In the genomic region with DNA sequence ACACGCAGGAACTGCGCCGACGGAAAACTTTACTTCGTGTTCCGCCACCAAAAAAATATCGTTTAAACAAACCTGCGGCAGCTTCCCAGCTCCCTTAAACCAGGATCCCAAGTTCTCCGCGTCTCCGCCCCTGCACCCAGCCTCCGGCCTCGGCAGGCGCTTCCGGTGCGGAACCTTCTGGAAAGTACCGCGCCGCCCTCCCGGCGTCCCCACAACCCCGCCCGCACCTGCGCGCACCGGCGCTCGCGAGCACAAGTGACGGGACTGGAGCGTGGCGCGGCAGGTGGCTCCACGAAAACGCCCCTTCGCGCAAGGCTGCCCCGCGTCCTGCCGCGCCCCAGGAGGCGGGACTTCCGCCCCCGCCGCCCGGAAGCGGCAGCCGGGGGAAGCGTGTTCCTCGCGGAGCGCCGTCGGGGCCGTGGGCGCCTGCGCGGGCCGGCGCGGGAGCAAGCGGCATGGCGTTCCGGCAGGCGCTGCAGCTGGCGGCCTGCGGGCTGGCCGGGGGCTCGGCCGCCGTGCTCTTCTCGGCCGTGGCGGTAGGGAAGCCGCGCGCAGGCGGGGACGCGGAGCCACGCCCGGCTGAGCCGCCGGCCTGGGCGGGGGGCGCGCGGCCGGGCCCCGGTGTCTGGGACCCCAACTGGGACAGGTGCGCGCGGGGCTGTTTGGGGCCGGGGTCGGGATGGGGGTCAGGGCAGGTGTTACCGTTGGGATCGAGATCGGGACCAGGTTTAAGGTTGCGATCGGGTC, we compare ENCODE assay signal across 1 cellular context.
TF ChIP-seq lines count a peak whose summit lies in the region.

A gene (plus strand): TSS at position 421 of the 747 bp plus-strand sequence. CDS start 35 bp downstream, at position 456.

TF ChIP-seq in K562, 482 proteins besides CTCF, POLR2A, EP300 and RAD21 (continued from another document and continues in another):
- TF ChIP-seq, protein P1, sequence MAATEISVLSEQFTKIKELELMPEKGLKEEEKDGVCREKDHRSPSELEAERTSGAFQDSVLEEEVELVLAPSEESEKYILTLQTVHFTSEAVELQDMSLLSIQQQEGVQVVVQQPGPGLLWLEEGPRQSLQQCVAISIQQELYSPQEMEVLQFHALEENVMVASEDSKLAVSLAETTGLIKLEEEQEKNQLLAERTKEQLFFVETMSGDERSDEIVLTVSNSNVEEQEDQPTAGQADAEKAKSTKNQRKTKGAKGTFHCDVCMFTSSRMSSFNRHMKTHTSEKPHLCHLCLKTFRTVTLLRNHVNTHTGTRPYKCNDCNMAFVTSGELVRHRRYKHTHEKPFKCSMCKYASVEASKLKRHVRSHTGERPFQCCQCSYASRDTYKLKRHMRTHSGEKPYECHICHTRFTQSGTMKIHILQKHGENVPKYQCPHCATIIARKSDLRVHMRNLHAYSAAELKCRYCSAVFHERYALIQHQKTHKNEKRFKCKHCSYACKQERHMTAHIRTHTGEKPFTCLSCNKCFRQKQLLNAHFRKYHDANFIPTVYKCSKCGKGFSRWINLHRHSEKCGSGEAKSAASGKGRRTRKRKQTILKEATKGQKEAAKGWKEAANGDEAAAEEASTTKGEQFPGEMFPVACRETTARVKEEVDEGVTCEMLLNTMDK (IDR thresholded peaks at IDR 0.05; ENCODE audit: borderline replicate concordance, insufficient read depth, low read depth, low read length, poor library complexity, severe bottlenecking): no peak
- no peak for TF ChIP-seq ZNF347 (CRISPR knock-in tag; IDR thresholded peaks at IDR 0.05; ENCODE audit: low read depth)
- TF ChIP-seq, protein P2, sequence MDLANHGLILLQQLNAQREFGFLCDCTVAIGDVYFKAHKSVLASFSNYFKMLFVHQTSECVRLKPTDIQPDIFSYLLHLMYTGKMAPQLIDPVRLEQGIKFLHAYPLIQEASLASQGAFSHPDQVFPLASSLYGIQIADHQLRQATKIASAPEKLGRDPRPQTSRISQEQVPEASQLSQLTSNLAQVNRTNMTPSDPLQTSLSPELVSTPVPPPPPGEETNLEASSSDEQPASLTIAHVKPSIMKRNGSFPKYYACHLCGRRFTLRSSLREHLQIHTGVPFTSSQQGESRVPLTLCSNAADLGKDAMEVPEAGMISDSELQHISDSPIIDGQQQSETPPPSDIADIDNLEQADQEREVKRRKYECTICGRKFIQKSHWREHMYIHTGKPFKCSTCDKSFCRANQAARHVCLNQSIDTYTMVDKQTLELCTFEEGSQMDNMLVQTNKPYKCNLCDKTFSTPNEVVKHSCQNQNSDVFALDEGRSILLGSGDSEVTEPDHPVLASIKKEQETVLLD (IDR thresholded peaks at IDR 0.05): peak; percentile 80
- no peak for TF ChIP-seq HMG20B (CRISPR knock-in tag; IDR thresholded peaks at IDR 0.05)
- TF ChIP-seq CBX8 (IDR thresholded peaks at IDR 0.05; ENCODE audit: borderline replicate concordance, extremely low read depth, low read depth, low read length, poor library complexity, severe bottlenecking): no peak
- no peak for TF ChIP-seq JUNB (CRISPR knock-in tag; conservative IDR thresholded peaks at IDR 0.05)
- TF ChIP-seq XRCC3 (IDR thresholded peaks at IDR 0.05): no peak
- TF ChIP-seq ZNF707 (CRISPR knock-in tag; conservative IDR thresholded peaks at IDR 0.05): no peak
- TF ChIP-seq, protein P3, sequence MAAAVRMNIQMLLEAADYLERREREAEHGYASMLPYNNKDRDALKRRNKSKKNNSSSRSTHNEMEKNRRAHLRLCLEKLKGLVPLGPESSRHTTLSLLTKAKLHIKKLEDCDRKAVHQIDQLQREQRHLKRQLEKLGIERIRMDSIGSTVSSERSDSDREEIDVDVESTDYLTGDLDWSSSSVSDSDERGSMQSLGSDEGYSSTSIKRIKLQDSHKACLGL (CRISPR knock-in tag; IDR thresholded peaks at IDR 0.05; ENCODE audit: borderline replicate concordance, poor library complexity, severe bottlenecking): peak; percentile 56
- TF ChIP-seq ZNF57 (CRISPR knock-in tag; IDR thresholded peaks at IDR 0.05): no peak
- TF ChIP-seq ZNF124 (CRISPR knock-in tag; IDR thresholded peaks at IDR 0.05): 0 out of 2 replicates have a peak, but pooled peaks have one; percentile 47
- TF ChIP-seq, protein P4, sequence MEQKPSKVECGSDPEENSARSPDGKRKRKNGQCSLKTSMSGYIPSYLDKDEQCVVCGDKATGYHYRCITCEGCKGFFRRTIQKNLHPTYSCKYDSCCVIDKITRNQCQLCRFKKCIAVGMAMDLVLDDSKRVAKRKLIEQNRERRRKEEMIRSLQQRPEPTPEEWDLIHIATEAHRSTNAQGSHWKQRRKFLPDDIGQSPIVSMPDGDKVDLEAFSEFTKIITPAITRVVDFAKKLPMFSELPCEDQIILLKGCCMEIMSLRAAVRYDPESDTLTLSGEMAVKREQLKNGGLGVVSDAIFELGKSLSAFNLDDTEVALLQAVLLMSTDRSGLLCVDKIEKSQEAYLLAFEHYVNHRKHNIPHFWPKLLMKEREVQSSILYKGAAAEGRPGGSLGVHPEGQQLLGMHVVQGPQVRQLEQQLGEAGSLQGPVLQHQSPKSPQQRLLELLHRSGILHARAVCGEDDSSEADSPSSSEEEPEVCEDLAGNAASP (IDR thresholded peaks at IDR 0.05): no peak
- peak; percentile 99 for TF ChIP-seq SAFB (IDR thresholded peaks at IDR 0.05; ENCODE audit: borderline replicate concordance, low read depth, low read length)
- no peak for TF ChIP-seq HNRNPH1 (optimal IDR thresholded peaks at IDR 0.05; ENCODE audit: low read depth, low read length)
- TF ChIP-seq POLR2AphosphoS5 (IDR thresholded peaks at IDR 0.05; ENCODE audit: control insufficient read depth, insufficient read depth, low read depth, low read length): peak; percentile 74
- TF ChIP-seq ZNF140 (CRISPR knock-in tag; IDR thresholded peaks at IDR 0.05): no peak
- TF ChIP-seq PHB (CRISPR knock-in tag; IDR thresholded peaks at IDR 0.05): no peak
- TF ChIP-seq, protein P5, sequence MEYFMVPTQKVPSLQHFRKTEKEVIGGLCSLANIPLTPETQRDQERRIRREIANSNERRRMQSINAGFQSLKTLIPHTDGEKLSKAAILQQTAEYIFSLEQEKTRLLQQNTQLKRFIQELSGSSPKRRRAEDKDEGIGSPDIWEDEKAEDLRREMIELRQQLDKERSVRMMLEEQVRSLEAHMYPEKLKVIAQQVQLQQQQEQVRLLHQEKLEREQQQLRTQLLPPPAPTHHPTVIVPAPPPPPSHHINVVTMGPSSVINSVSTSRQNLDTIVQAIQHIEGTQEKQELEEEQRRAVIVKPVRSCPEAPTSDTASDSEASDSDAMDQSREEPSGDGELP (CRISPR knock-in tag; IDR thresholded peaks at IDR 0.05; ENCODE audit: borderline replicate concordance): peak; percentile 75; the same call in 1 of the 2 replicates
- TF ChIP-seq HOXB6 (CRISPR knock-in tag; IDR thresholded peaks at IDR 0.05; ENCODE audit: borderline replicate concordance): no peak
- peak; percentile 63 for TF ChIP-seq RBBP5 (IDR thresholded peaks at IDR 0.05; ENCODE audit: borderline replicate concordance, insufficient read depth, low read length, poor library complexity, severe bottlenecking)
- TF ChIP-seq TRIM28 (IDR thresholded peaks at IDR 0.05): no peak; the same call in none of the 2 replicates
- no peak for TF ChIP-seq HLTF (IDR thresholded peaks at IDR 0.05)
- TF ChIP-seq, protein P6, sequence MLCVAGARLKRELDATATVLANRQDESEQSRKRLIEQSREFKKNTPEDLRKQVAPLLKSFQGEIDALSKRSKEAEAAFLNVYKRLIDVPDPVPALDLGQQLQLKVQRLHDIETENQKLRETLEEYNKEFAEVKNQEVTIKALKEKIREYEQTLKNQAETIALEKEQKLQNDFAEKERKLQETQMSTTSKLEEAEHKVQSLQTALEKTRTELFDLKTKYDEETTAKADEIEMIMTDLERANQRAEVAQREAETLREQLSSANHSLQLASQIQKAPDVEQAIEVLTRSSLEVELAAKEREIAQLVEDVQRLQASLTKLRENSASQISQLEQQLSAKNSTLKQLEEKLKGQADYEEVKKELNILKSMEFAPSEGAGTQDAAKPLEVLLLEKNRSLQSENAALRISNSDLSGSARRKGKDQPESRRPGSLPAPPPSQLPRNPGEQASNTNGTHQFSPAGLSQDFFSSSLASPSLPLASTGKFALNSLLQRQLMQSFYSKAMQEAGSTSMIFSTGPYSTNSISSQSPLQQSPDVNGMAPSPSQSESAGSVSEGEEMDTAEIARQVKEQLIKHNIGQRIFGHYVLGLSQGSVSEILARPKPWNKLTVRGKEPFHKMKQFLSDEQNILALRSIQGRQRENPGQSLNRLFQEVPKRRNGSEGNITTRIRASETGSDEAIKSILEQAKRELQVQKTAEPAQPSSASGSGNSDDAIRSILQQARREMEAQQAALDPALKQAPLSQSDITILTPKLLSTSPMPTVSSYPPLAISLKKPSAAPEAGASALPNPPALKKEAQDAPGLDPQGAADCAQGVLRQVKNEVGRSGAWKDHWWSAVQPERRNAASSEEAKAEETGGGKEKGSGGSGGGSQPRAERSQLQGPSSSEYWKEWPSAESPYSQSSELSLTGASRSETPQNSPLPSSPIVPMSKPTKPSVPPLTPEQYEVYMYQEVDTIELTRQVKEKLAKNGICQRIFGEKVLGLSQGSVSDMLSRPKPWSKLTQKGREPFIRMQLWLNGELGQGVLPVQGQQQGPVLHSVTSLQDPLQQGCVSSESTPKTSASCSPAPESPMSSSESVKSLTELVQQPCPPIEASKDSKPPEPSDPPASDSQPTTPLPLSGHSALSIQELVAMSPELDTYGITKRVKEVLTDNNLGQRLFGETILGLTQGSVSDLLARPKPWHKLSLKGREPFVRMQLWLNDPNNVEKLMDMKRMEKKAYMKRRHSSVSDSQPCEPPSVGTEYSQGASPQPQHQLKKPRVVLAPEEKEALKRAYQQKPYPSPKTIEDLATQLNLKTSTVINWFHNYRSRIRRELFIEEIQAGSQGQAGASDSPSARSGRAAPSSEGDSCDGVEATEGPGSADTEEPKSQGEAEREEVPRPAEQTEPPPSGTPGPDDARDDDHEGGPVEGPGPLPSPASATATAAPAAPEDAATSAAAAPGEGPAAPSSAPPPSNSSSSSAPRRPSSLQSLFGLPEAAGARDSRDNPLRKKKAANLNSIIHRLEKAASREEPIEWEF (CRISPR knock-in tag; IDR thresholded peaks at IDR 0.05): no peak
- TF ChIP-seq, protein P7, sequence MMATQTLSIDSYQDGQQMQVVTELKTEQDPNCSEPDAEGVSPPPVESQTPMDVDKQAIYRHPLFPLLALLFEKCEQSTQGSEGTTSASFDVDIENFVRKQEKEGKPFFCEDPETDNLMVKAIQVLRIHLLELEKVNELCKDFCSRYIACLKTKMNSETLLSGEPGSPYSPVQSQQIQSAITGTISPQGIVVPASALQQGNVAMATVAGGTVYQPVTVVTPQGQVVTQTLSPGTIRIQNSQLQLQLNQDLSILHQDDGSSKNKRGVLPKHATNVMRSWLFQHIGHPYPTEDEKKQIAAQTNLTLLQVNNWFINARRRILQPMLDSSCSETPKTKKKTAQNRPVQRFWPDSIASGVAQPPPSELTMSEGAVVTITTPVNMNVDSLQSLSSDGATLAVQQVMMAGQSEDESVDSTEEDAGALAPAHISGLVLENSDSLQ (IDR thresholded peaks at IDR 0.05): no peak
- TF ChIP-seq LEF1 (IDR thresholded peaks at IDR 0.05): no peak
- TF ChIP-seq, protein P8, sequence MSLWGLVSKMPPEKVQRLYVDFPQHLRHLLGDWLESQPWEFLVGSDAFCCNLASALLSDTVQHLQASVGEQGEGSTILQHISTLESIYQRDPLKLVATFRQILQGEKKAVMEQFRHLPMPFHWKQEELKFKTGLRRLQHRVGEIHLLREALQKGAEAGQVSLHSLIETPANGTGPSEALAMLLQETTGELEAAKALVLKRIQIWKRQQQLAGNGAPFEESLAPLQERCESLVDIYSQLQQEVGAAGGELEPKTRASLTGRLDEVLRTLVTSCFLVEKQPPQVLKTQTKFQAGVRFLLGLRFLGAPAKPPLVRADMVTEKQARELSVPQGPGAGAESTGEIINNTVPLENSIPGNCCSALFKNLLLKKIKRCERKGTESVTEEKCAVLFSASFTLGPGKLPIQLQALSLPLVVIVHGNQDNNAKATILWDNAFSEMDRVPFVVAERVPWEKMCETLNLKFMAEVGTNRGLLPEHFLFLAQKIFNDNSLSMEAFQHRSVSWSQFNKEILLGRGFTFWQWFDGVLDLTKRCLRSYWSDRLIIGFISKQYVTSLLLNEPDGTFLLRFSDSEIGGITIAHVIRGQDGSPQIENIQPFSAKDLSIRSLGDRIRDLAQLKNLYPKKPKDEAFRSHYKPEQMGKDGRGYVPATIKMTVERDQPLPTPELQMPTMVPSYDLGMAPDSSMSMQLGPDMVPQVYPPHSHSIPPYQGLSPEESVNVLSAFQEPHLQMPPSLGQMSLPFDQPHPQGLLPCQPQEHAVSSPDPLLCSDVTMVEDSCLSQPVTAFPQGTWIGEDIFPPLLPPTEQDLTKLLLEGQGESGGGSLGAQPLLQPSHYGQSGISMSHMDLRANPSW (CRISPR knock-in tag; IDR thresholded peaks at IDR 0.05): no peak
- no peak for TF ChIP-seq NR2C1 (IDR thresholded peaks at IDR 0.05)
- no peak for TF ChIP-seq NR2C1 (tag; IDR thresholded peaks at IDR 0.05)
- TF ChIP-seq, protein P9, sequence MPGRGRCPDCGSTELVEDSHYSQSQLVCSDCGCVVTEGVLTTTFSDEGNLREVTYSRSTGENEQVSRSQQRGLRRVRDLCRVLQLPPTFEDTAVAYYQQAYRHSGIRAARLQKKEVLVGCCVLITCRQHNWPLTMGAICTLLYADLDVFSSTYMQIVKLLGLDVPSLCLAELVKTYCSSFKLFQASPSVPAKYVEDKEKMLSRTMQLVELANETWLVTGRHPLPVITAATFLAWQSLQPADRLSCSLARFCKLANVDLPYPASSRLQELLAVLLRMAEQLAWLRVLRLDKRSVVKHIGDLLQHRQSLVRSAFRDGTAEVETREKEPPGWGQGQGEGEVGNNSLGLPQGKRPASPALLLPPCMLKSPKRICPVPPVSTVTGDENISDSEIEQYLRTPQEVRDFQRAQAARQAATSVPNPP (IDR thresholded peaks at IDR 0.05; ENCODE audit: borderline replicate concordance, insufficient read depth, insufficient read length): no peak
- TF ChIP-seq ZNF644 (tag; IDR thresholded peaks at IDR 0.05; ENCODE audit: low read depth): no peak
- TF ChIP-seq ZNF134 (CRISPR knock-in tag; conservative IDR thresholded peaks at IDR 0.05): no peak
- TF ChIP-seq RCOR1 (IDR thresholded peaks at IDR 0.05; ENCODE audit: borderline replicate concordance in 1 of 2, low read depth in 2 of 2, low read length in 2 of 2): peak in 1 of 2 experiments; percentile 42; a peak in 1 of 4 replicates
- TF ChIP-seq, protein P10, sequence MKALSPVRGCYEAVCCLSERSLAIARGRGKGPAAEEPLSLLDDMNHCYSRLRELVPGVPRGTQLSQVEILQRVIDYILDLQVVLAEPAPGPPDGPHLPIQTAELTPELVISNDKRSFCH (CRISPR knock-in tag; IDR thresholded peaks at IDR 0.05): no peak
- TF ChIP-seq, protein P10 (tag; IDR thresholded peaks at IDR 0.05): no peak
- no peak for TF ChIP-seq SREBF2 (CRISPR knock-in tag; IDR thresholded peaks at IDR 0.05)
- TF ChIP-seq MEIS2 (IDR thresholded peaks at IDR 0.05; ENCODE audit: partially characterized antibody): peak; percentile 65
